ENCODE assay signal across 10 cellular contexts in genomic region chr5:14595877-14596276, GRCh38. TPM values are rescaled to one million over a fixed set of nuclear protein-coding genes. Genes with fewer than 3 reads are reported as not detected.
DNase-seq lines count a peak whose midpoint lies in the region; ATAC-seq and TF ChIP-seq lines count a peak whose summit lies in the region.
"Had no signal": no experiment of that assay in that cellular context is flagged by ENCODE, and none has a peak within 500 bp of the region (broad histone marks: within the 10 kb centered on the region; RNA-seq: fewer than 3 reads in every experiment).

No MANE protein-coding gene starts in this region.

- H3K36me3 ChIP-seq in DND-41 (ENCODE audit: insufficient read depth, low read length) = no peaks in the 10 kb centered on the region
- no peaks in the 10 kb centered on the region for H3K36me3 ChIP-seq in left lung
- no peaks in the 10 kb centered on the region for H3K36me3 ChIP-seq in breast epithelium
- H3K36me3 ChIP-seq: adrenal gland had no signal

- H3K27me3 Mint-ChIP-seq in T-cell = no peaks in the 10 kb centered on the region

- CTCF ChIA-PET in T-cell (lab: Charles Lee) = no interaction called here

- H3K27ac ChIP-seq in DND-41 (ENCODE audit: low read length) = no peak overlapping the region
- H3K27ac ChIP-seq in left lung = peak overlapping the region in 1 of 2 donors; percentile 83
- no peak overlapping the region for H3K27ac ChIP-seq in breast epithelium

- peak overlapping the region; percentile 10 for H2AFZ ChIP-seq in DND-41 (ENCODE audit: low read depth, low read length)

- DNase-seq in CD1c-positive myeloid dendritic cell (ENCODE audit: extremely low spot score) = peak; percentile 88
- no peak for DNase-seq in DND-41
- no peak for DNase-seq in T-cell
- DNase-seq in left lung = no peak
- no peak for DNase-seq in NCI-H2107 treated with DMSO at 0.1 percent for 48 hours (lab: John Stamatoyannopoulos, UW; ENCODE audit: unreplicated experiment)
- no peak for DNase-seq in breast epithelium (ENCODE audit: low spot score in 2 of 2)
- DNase-seq: NCI-H2227 treated with DMSO at 0.1 percent for 48 hours, nephron progenitor cell had no signal

- H3K9me3 Mint-ChIP-seq in T-cell = no peaks in the 10 kb centered on the region
- H3K9me3 Mint-ChIP-seq: nephron progenitor cell had no signal

- H3K4me1 Mint-ChIP-seq in T-cell = peaks cover 85 to 87% (median 86%) of the 10 kb centered on the region in 3 donors

- H3K27me3 ChIP-seq in DND-41 (ENCODE audit: insufficient read depth, low read length, poor library complexity) (no peaks in the 10 kb centered on the region), left lung (no peaks in the 10 kb centered on the region), breast epithelium (no peaks in the 10 kb centered on the region)
- H3K27me3 ChIP-seq: adrenal gland had no signal

- H3K9me3 ChIP-seq in DND-41 (ENCODE audit: insufficient read depth, low read length, severe bottlenecking) = no peaks in the 10 kb centered on the region
- H3K9me3 ChIP-seq in left lung = no peaks in the 10 kb centered on the region
- H3K9me3 ChIP-seq in breast epithelium = no peaks in the 10 kb centered on the region
- H3K9me3 ChIP-seq: adrenal gland had no signal

- H3K9ac ChIP-seq in DND-41 (ENCODE audit: low read depth, low read length) = no peak overlapping the region

- peak overlapping the region; percentile 51 for H3K4me2 ChIP-seq in DND-41 (ENCODE audit: insufficient read depth, low read length)

- H3K79me2 ChIP-seq in DND-41 (ENCODE audit: insufficient read depth, low read length) = no peaks in the 10 kb centered on the region

- POLR2A ChIA-PET in T-cell (lab: Charles Lee) = no interaction called here

- ATAC-seq in DND-41 (ENCODE audit: insufficient read depth, low read depth) (no peak), T-cell (replicated peaks in 1 of 4) (peak in 1 of 4 experiments; percentile 11), left lung (peak; percentile 31), HG03457 (IDR thresholded peaks at IDR 0.05; ENCODE audit: unreplicated experiment) (no peak)

- H3K36me3 Mint-ChIP-seq in T-cell = peaks cover 5% of the 10 kb centered on the region

- no peaks in the 10 kb centered on the region for H4K20me1 ChIP-seq in DND-41 (ENCODE audit: insufficient read depth, low read length)

- H3K4me1 ChIP-seq in DND-41 (ENCODE audit: insufficient read depth, low read length) (peaks cover 15% of the 10 kb centered on the region), left lung (peaks cover 0 to 68% of the 10 kb centered on the region in 2 donors), breast epithelium (no peaks in the 10 kb centered on the region)

- intact Hi-C loops in left lung (cut with DNase I) (no loop called here), breast epithelium (cut with DNase I; ENCODE audit: low total_unique reads) (no loop called here)

- TF ChIP-seq POLR2A in breast epithelium (IDR thresholded peaks at IDR 0.05) = no peak

- H3K4me3 ChIP-seq in DND-41 (ENCODE audit: low read depth in 1 of 2, low read length in 2 of 2) (no peak overlapping the region), left lung (no peak overlapping the region), breast epithelium (no peak overlapping the region)
- H3K4me3 ChIP-seq: adrenal gland had no signal

- TF ChIP-seq CTCF in DND-41 (IDR thresholded peaks at IDR 0.05; ENCODE audit: borderline replicate concordance, extremely low read depth, low read length, poor library complexity, severe bottlenecking) (no peak), left lung (IDR thresholded peaks at IDR 0.05) (no peak), breast epithelium (IDR thresholded peaks at IDR 0.05) (no peak)

- H3K27ac Mint-ChIP-seq in T-cell = peak overlapping the region; percentile 98
- H3K27ac Mint-ChIP-seq: nephron progenitor cell had no signal

- peak overlapping the region; percentile 70 to 81 (median 73) for H3K4me3 Mint-ChIP-seq in T-cell
- H3K4me3 Mint-ChIP-seq: nephron progenitor cell had no signal

RNA-seq across cellular contexts. Expression of gene OTULINL, which starts 14.3 kb away (rescaled TPM):
- 10 to 100 TPM; 30.0 to 50.1 (median 32.6) TPM for total RNA-seq in T-cell
- 10 to 100 TPM; 33.5 to 54.7 TPM for total RNA-seq in left lung
- total RNA-seq in breast epithelium = 10 to 100 TPM in 1 of 3 donors, 1 to 10 TPM in 2; 6.2 to 14.4 (median 7.2) TPM
